In genomic region chr6:43520097-43520496, GRCh38 we compare ENCODE assay signal across 18 cellular contexts. TPM values are rescaled to one million over a fixed set of nuclear protein-coding genes. Genes with fewer than 3 reads are reported as not detected.
A peak's percentile ranks its signal among the peaks of the same experiment; 100 is the strongest.
DNase-seq lines count a peak whose midpoint lies in the region; ATAC-seq, FAIRE-seq and TF ChIP-seq lines count a peak whose summit lies in the region.
"Had no signal": no experiment of that assay in that cellular context is flagged by ENCODE, and none has a peak within 500 bp of the region (broad histone marks: within the 10 kb centered on the region; RNA-seq: fewer than 3 reads in every experiment).

No MANE protein-coding gene starts in this region.

- H3K4me3 Mint-ChIP-seq in activated naive CD8-positive, alpha-beta T cell = peak overlapping the region; percentile 20
- no peak overlapping the region for H3K4me3 Mint-ChIP-seq in activated naive CD8-positive, alpha-beta T cell treated with anti-CD3 and anti-CD28 coated beads for 36 hours
- H3K4me3 Mint-ChIP-seq: CD8-positive, alpha-beta T cell had no signal

- POLR2A ChIA-PET in H1 (lab: Charles Lee; ENCODE audit: partially characterized antibody) = interaction anchor here (0.8 to 12.4 kb wide), 9 partner anchors 8 to 56 kb away, joined by 3 to 147 read pairs (median 8); partner anchors contain the start of genes LRRC73, POLH and XPO5

- no peak overlapping the region for H3K27ac ChIP-seq in H1 (ENCODE audit: low read depth, low read length)
- H3K27ac ChIP-seq: BLaER1 treated with 17β-estradiol and CSF1 and Interleukin-3, amounts not matched to agents 10 nM and 100 nM had no signal

- no peak overlapping the region for H2AFZ ChIP-seq in H1 (ENCODE audit: low read length)

- no peak overlapping the region for H4K5ac ChIP-seq in H1 (ENCODE audit: insufficient read length, low read depth, low read length)

- no peak overlapping the region for H3K4ac ChIP-seq in H1 (replicated peaks; ENCODE audit: insufficient read length, low read depth, low read length)

- H3K56ac ChIP-seq in H1 (replicated peaks; ENCODE audit: insufficient read length, low read depth, low read length) = no peak overlapping the region

- H2BK120ac ChIP-seq in H1 (replicated peaks; ENCODE audit: low read depth, low read length) = no peak overlapping the region

- H2AK5ac ChIP-seq in H1 (ENCODE audit: low read depth, low read length) = no peak overlapping the region

- H3K27me3 Mint-ChIP-seq in activated naive CD8-positive, alpha-beta T cell = no peaks in the 10 kb centered on the region
- H3K27me3 Mint-ChIP-seq in activated naive CD8-positive, alpha-beta T cell treated with anti-CD3 and anti-CD28 coated beads for 36 hours = no peaks in the 10 kb centered on the region

- H3K27ac Mint-ChIP-seq in activated naive CD8-positive, alpha-beta T cell = no peak overlapping the region
- no peak overlapping the region for H3K27ac Mint-ChIP-seq in activated naive CD8-positive, alpha-beta T cell treated with anti-CD3 and anti-CD28 coated beads for 36 hours
- H3K27ac Mint-ChIP-seq: CD8-positive, alpha-beta T cell had no signal

- TF ChIP-seq POLR2A in H1 (IDR thresholded peaks at IDR 0.05; ENCODE audit: control extremely low read depth in 1 of 2, low read depth in 2 of 2, low read length in 2 of 2) = no peak

- peaks cover 19 to 41% of the 10 kb centered on the region in 2 experiments for H3K79me2 ChIP-seq in H1 (ENCODE audit: control insufficient read depth in 1 of 2, insufficient read depth in 2 of 2, low read length in 2 of 2)

- H3K23me2 ChIP-seq in H1 (ENCODE audit: low read depth, low read length) = peaks cover 9% of the 10 kb centered on the region

- H3K36me3 Mint-ChIP-seq in activated naive CD8-positive, alpha-beta T cell = peaks cover 8% of the 10 kb centered on the region
- H3K36me3 Mint-ChIP-seq in activated naive CD8-positive, alpha-beta T cell treated with anti-CD3 and anti-CD28 coated beads for 36 hours = peaks cover 21% of the 10 kb centered on the region

- no peak for FAIRE-seq in H1 (lab: Jason Lieb, UNC)

- H4K20me1 ChIP-seq in H1 (replicated peaks in 1 of 2; ENCODE audit: control insufficient read depth in 1 of 2, insufficient read depth in 2 of 2, low read length in 2 of 2) = peaks cover 6% of the 10 kb centered on the region in 2 experiments

- TF ChIP-seq RAD21 in H1 (IDR thresholded peaks at IDR 0.05 in 1 of 2, conservative IDR thresholded peaks at IDR 0.05 in 1 of 2; ENCODE audit: low read depth in 2 of 2, low read length in 2 of 2) = no peak

- H2BK20ac ChIP-seq in H1 (ENCODE audit: low read length) = no peak overlapping the region

- no peak overlapping the region for H3K23ac ChIP-seq in H1 (ENCODE audit: insufficient read length)

- peaks cover 38 to 66% (median 60%) of the 10 kb centered on the region in 4 experiments for H3K36me3 ChIP-seq in H1 (ENCODE audit: control insufficient read depth in 2 of 4, insufficient read depth in 4 of 4, low read length in 3 of 4)

- no peaks in the 10 kb centered on the region for H3K9me3 Mint-ChIP-seq in activated naive CD8-positive, alpha-beta T cell (ENCODE audit: low read depth)
- no peaks in the 10 kb centered on the region for H3K9me3 Mint-ChIP-seq in activated naive CD8-positive, alpha-beta T cell treated with anti-CD3 and anti-CD28 coated beads for 36 hours
- H3K9me3 Mint-ChIP-seq: CD8-positive, alpha-beta T cell had no signal

- no peaks in the 10 kb centered on the region for H3K9me3 ChIP-seq in H1 (ENCODE audit: insufficient read depth in 2 of 2, low read depth in 1 of 2, low read length in 1 of 2)
- H3K9me3 ChIP-seq: BLaER1 treated with 17β-estradiol and CSF1 and Interleukin-3, amounts not matched to agents 10 nM and 100 nM; MG63 had no signal

- H4K8ac ChIP-seq in H1 (ENCODE audit: extremely low read depth, insufficient read depth, low read length) = no peak overlapping the region; the same call in 1 of the 2 replicates

- ATAC-seq in GM21423 (IDR thresholded peaks at IDR 0.05; ENCODE audit: unreplicated experiment) = no peak
- ATAC-seq: CD8-positive, alpha-beta T cell; PC-3 had no signal

- WGBS in H1 (ENCODE audit: extremely low coverage in 1 of 2, insufficient coverage in 1 of 2, insufficient read length in 1 of 2, insufficient replicate concordance in 2 of 2, low coverage in 1 of 2, low lambda C conversion rate in 2 of 2, missing lambda C conversion rate in 1 of 2), 2 experiments = 86% methylated on average over 8 of the region's 8 CpGs; no CpG with 5 or more reads in 1 of the 2 experiments

- H2BK15ac ChIP-seq in H1 (ENCODE audit: low read length) = no peak overlapping the region

- no peak overlapping the region for H3K18ac ChIP-seq in H1 (ENCODE audit: extremely low read depth, low read length)

- H2BK12ac ChIP-seq in H1 (ENCODE audit: low read depth, low read length) = no peak overlapping the region

- H3K79me1 ChIP-seq in H1 (ENCODE audit: low read depth, low read length) = peaks cover 12% of the 10 kb centered on the region

- H3K4me3 ChIP-seq in H1 (ENCODE audit: extremely low read depth in 1 of 4, insufficient read depth in 2 of 4, low read depth in 3 of 4, low read length in 4 of 4) = no peak overlapping the region
- H3K4me3 ChIP-seq: BLaER1 treated with 17β-estradiol and CSF1 and Interleukin-3, amounts not matched to agents 10 nM and 100 nM; MG63 had no signal

- no peak overlapping the region for H3K4me2 ChIP-seq in H1 (ENCODE audit: insufficient read depth in 1 of 2, low read depth in 2 of 2, low read length in 2 of 2)

- H2BK5ac ChIP-seq in H1 (ENCODE audit: low read depth, low read length) = no peak overlapping the region

- CTCF ChIA-PET in H1 (lab: Charles Lee; ENCODE audit: partially characterized antibody) = no interaction called here

- no peak overlapping the region for H4K91ac ChIP-seq in H1 (replicated peaks; ENCODE audit: insufficient read length, low read length)

- H3K27me3 ChIP-seq in H1 (replicated peaks in 1 of 4; ENCODE audit: control insufficient read depth in 3 of 4, extremely low read depth in 1 of 4, insufficient read depth in 3 of 4, low read length in 3 of 4) = no peaks in the 10 kb centered on the region
- H3K27me3 ChIP-seq: BLaER1 treated with 17β-estradiol and CSF1 and Interleukin-3, amounts not matched to agents 10 nM and 100 nM; MG63 had no signal

- TF ChIP-seq CTCF in H1 (IDR thresholded peaks at IDR 0.05; ENCODE audit: control extremely low read depth in 1 of 3, insufficient read depth in 1 of 3, low read depth in 1 of 3, low read length in 3 of 3) = no peak

- TF ChIP-seq EP300 in H1 (IDR thresholded peaks at IDR 0.05; ENCODE audit: borderline replicate concordance in 1 of 2, low read depth in 2 of 2, low read length in 2 of 2) = no peak

- peaks cover 4 to 10% (median 7%) of the 10 kb centered on the region in 4 experiments; a peak in 6 of 7 replicates for H3K4me1 ChIP-seq in H1 (replicated peaks in 1 of 4; ENCODE audit: control insufficient read depth in 3 of 4, insufficient read depth in 4 of 4, low read length in 3 of 4)

- no peak overlapping the region for H3K14ac ChIP-seq in H1 (ENCODE audit: insufficient read length)

- no peak for DNase-seq in activated naive CD8-positive, alpha-beta T cell treated with anti-CD3 and anti-CD28 coated beads for 36 hours
- DNase-seq in H1 (ENCODE audit: low read depth in 1 of 2, low spot score in 2 of 2) = no peak
- no peak for DNase-seq in pons (ENCODE audit: low spot score)
- DNase-seq: Calu3; CD8-positive, alpha-beta T cell; GF-D8; GOT3; MG63; NCI-H1048; NCI-H1436; NCI-H1930; NCI-H226; NCI-H524 treated with DMSO at 0.1 percent for 48 hours; PC-3 had no signal

- no peak overlapping the region for H3K9ac ChIP-seq in H1 (replicated peaks in 1 of 4; ENCODE audit: extremely low read depth in 1 of 4, low read depth in 3 of 4, low read length in 3 of 4)
- H3K9ac ChIP-seq: BLaER1 treated with 17β-estradiol and CSF1 and Interleukin-3, amounts not matched to agents 10 nM and 100 nM had no signal

- peaks cover 6% of the 10 kb centered on the region for H3K4me1 Mint-ChIP-seq in activated naive CD8-positive, alpha-beta T cell (ENCODE audit: low read depth)
- peaks cover 16% of the 10 kb centered on the region for H3K4me1 Mint-ChIP-seq in activated naive CD8-positive, alpha-beta T cell treated with anti-CD3 and anti-CD28 coated beads for 36 hours

RNA-seq across cellular contexts. Expression of gene POLR1C, which starts 3.2 kb away (rescaled TPM):
- 10 to 100 TPM; 87.6 to 99.1 TPM for total RNA-seq in activated naive CD8-positive, alpha-beta T cell treated with anti-CD3 and anti-CD28 coated beads for 36 hours
- polyA plus RNA-seq in PFSK-1 (2012; ENCODE audit: insufficient read length, low read depth) = 46.9 TPM
- total RNA-seq in H1 (2021; fragmentation: NEBNext Ultra II Directional; extraction: Animal tissue kit (Norgen Biotek cat#: 25700)) = 46.9 and 49.6 TPM in 2 replicates
- 30.0 and 42.9 TPM in 2 replicates for polyA plus RNA-seq in H1 (2011; rRNA removed)
- polyA plus RNA-seq in H1 (2011; cell fraction: cytosol; rRNA removed) = 54.2 TPM
- polyA plus RNA-seq in H1 (2011; cell fraction: nucleus; rRNA removed) = 51.8 TPM
- 54.6 to 78.8 TPM (median 68.8 TPM) in 4 replicates for polyA plus RNA-seq in H1 (2012, experiment 1 of 2)
- polyA plus RNA-seq in H1 (2012, experiment 2 of 2) = 25.7 TPM
- 31.6 TPM for polyA plus RNA-seq in H1 (2013, experiment 1 of 2)
- polyA plus RNA-seq in H1 (2013, experiment 2 of 2) = 28.6 TPM
- polyA minus RNA-seq in H1 (2011; rRNA and poly(A)+ RNA removed) = 65.4 and 67.9 TPM in 2 replicates
- polyA minus RNA-seq in H1 (2011; cell fraction: cytosol; rRNA and poly(A)+ RNA removed) = 16.7 TPM
- 23.0 TPM for polyA minus RNA-seq in H1 (2011; cell fraction: nucleus; rRNA and poly(A)+ RNA removed)

RNA-seq across cellular contexts. Expression of gene YIPF3, which starts 3.4 kb away (rescaled TPM):
- total RNA-seq in activated naive CD8-positive, alpha-beta T cell treated with anti-CD3 and anti-CD28 coated beads for 36 hours = 10 to 100 TPM; 38.1 to 38.2 TPM
- 104 TPM for polyA plus RNA-seq in PFSK-1 (2012; ENCODE audit: insufficient read length, low read depth)
- total RNA-seq in H1 (2021; fragmentation: NEBNext Ultra II Directional; extraction: Animal tissue kit (Norgen Biotek cat#: 25700)) = 77.2 and 78.2 TPM in 2 replicates
- 225 and 284 TPM in 2 replicates for polyA plus RNA-seq in H1 (2011; rRNA removed)
- polyA plus RNA-seq in H1 (2011; cell fraction: cytosol; rRNA removed) = 102 TPM
- 180 TPM for polyA plus RNA-seq in H1 (2011; cell fraction: nucleus; rRNA removed)
- polyA plus RNA-seq in H1 (2012, experiment 1 of 2) = 60.3 to 108 TPM (median 95.2 TPM) in 4 replicates
- 104 TPM for polyA plus RNA-seq in H1 (2012, experiment 2 of 2)
- polyA plus RNA-seq in H1 (2013, experiment 1 of 2) = 104 TPM
- polyA plus RNA-seq in H1 (2013, experiment 2 of 2) = 125 TPM
- 222 and 265 TPM in 2 replicates for polyA minus RNA-seq in H1 (2011; rRNA and poly(A)+ RNA removed)
- polyA minus RNA-seq in H1 (2011; cell fraction: cytosol; rRNA and poly(A)+ RNA removed) = 35.6 TPM
- polyA minus RNA-seq in H1 (2011; cell fraction: nucleus; rRNA and poly(A)+ RNA removed) = 64.4 TPM

RNA-seq across cellular contexts. Expression of gene LRRC73, which starts 10.0 kb away (rescaled TPM):
- under 1 TPM; 0.10 TPM for total RNA-seq in activated naive CD8-positive, alpha-beta T cell treated with anti-CD3 and anti-CD28 coated beads for 36 hours
- polyA plus RNA-seq in PFSK-1 (2012; ENCODE audit: insufficient read length, low read depth) = 0.93 TPM
- 0.26 and 0.69 TPM in 2 replicates for total RNA-seq in H1 (2021; fragmentation: NEBNext Ultra II Directional; extraction: Animal tissue kit (Norgen Biotek cat#: 25700))
- polyA plus RNA-seq in H1 (2011; rRNA removed) = 0.24 and 0.25 TPM in 2 replicates
- 0.22 TPM for polyA plus RNA-seq in H1 (2011; cell fraction: cytosol; rRNA removed)
- polyA plus RNA-seq in H1 (2011; cell fraction: nucleus; rRNA removed) = 0.21 TPM
- 0.15 to 0.60 TPM (median 0.34 TPM) in 4 replicates for polyA plus RNA-seq in H1 (2012, experiment 1 of 2)
- polyA plus RNA-seq in H1 (2012, experiment 2 of 2) = 0.45 TPM
- 0.24 TPM for polyA plus RNA-seq in H1 (2013, experiment 1 of 2)
- polyA plus RNA-seq in H1 (2013, experiment 2 of 2) = 0.20 TPM
- 0.22 TPM in 2 replicates for polyA minus RNA-seq in H1 (2011; rRNA and poly(A)+ RNA removed)
- 0.88 TPM for polyA minus RNA-seq in H1 (2011; cell fraction: cytosol; rRNA and poly(A)+ RNA removed)
- 1.1 TPM for polyA minus RNA-seq in H1 (2011; cell fraction: nucleus; rRNA and poly(A)+ RNA removed)

RNA-seq across cellular contexts. Expression of gene TJAP1, which starts 42.7 kb away (rescaled TPM):
- total RNA-seq in activated naive CD8-positive, alpha-beta T cell treated with anti-CD3 and anti-CD28 coated beads for 36 hours = 10 to 100 TPM; 36.5 to 37.2 TPM
- 27.0 TPM for polyA plus RNA-seq in PFSK-1 (2012; ENCODE audit: insufficient read length, low read depth)
- 36.8 and 40.4 TPM in 2 replicates for total RNA-seq in H1 (2021; fragmentation: NEBNext Ultra II Directional; extraction: Animal tissue kit (Norgen Biotek cat#: 25700))
- polyA plus RNA-seq in H1 (2011; rRNA removed) = 30.7 and 50.1 TPM in 2 replicates
- 31.0 TPM for polyA plus RNA-seq in H1 (2011; cell fraction: cytosol; rRNA removed)
- polyA plus RNA-seq in H1 (2011; cell fraction: nucleus; rRNA removed) = 80.4 TPM
- polyA plus RNA-seq in H1 (2012, experiment 1 of 2) = 25.7 to 35.7 TPM (median 33.7 TPM) in 4 replicates
- 28.5 TPM for polyA plus RNA-seq in H1 (2012, experiment 2 of 2)
- polyA plus RNA-seq in H1 (2013, experiment 1 of 2) = 29.1 TPM
- polyA plus RNA-seq in H1 (2013, experiment 2 of 2) = 26.5 TPM
- 15.9 and 17.5 TPM in 2 replicates for polyA minus RNA-seq in H1 (2011; rRNA and poly(A)+ RNA removed)
- polyA minus RNA-seq in H1 (2011; cell fraction: cytosol; rRNA and poly(A)+ RNA removed) = 14.8 TPM
- polyA minus RNA-seq in H1 (2011; cell fraction: nucleus; rRNA and poly(A)+ RNA removed) = 19.9 TPM

RNA-seq across cellular contexts. Expression of gene XPO5, which starts 55.7 kb away (rescaled TPM):
- 100 to 1,000 TPM; 119 to 121 TPM for total RNA-seq in activated naive CD8-positive, alpha-beta T cell treated with anti-CD3 and anti-CD28 coated beads for 36 hours
- polyA plus RNA-seq in PFSK-1 (2012; ENCODE audit: insufficient read length, low read depth) = 83.2 TPM
- total RNA-seq in H1 (2021; fragmentation: NEBNext Ultra II Directional; extraction: Animal tissue kit (Norgen Biotek cat#: 25700)) = 95.7 and 101 TPM in 2 replicates
- 62.2 and 80.6 TPM in 2 replicates for polyA plus RNA-seq in H1 (2011; rRNA removed)
- 83.3 TPM for polyA plus RNA-seq in H1 (2011; cell fraction: cytosol; rRNA removed)
- polyA plus RNA-seq in H1 (2011; cell fraction: nucleus; rRNA removed) = 120 TPM
- polyA plus RNA-seq in H1 (2012, experiment 1 of 2) = 64.9 to 77.3 TPM (median 75.1 TPM) in 4 replicates
- 18.4 TPM for polyA plus RNA-seq in H1 (2012, experiment 2 of 2)
- polyA plus RNA-seq in H1 (2013, experiment 1 of 2) = 52.4 TPM
- polyA plus RNA-seq in H1 (2013, experiment 2 of 2) = 45.8 TPM
- 156 and 234 TPM in 2 replicates for polyA minus RNA-seq in H1 (2011; rRNA and poly(A)+ RNA removed)
- 49.3 TPM for polyA minus RNA-seq in H1 (2011; cell fraction: cytosol; rRNA and poly(A)+ RNA removed)
- polyA minus RNA-seq in H1 (2011; cell fraction: nucleus; rRNA and poly(A)+ RNA removed) = 83.0 TPM
